ENCODE assay signal across 10 cellular contexts in the genomic region with DNA sequence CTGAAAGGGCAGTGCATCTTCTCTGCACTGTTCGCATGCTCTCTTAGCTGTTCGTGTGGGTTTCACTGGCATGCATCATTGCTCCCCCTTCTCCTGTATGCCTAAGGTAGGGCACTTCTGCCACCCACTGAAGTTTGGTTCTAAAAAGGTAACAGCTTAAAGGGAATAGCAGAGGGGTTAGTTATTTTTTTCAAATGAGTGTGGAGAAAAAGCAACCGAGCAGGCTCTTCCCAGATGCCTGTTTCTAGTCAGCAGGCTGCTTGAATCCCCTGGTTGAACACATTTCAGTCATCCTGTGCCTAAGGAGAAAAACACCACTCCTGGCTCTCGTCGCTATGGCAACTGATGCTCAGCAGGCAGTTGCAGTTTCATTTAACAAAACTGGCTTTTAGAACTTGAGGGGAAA.
DNase-seq lines count a peak whose midpoint lies in the region; ATAC-seq, FAIRE-seq and TF ChIP-seq lines count a peak whose summit lies in the region.
"Had no signal": no experiment of that assay in that cellular context is flagged by ENCODE, and none has a peak within 500 bp of the region (broad histone marks: within the 10 kb centered on the region; RNA-seq: fewer than 3 reads in every experiment).

No MANE protein-coding gene starts in this region.

- POLR2A ChIA-PET in HepG2 (lab: Yijun Ruan, JAX) = no interaction called here

- H3K9me3 Mint-ChIP-seq in activated naive CD8-positive, alpha-beta T cell treated with anti-CD3 and anti-CD28 coated beads for 36 hours = peaks cover 14% of the 10 kb centered on the region

- no peaks in the 10 kb centered on the region for H3K79me2 ChIP-seq in HepG2 (ENCODE audit: insufficient read depth, low read length)

- CTCF ChIA-PET in HepG2 (lab: Yijun Ruan, JAX; ENCODE audit: low intra/inter-chr PET ratio, low total read pairs) = no interaction called here

- in situ Hi-C loops in brain microvascular endothelial cell (cut with HindIII; ENCODE audit: low pct_ligation_motif_present, low sequenced_read_pairs) = no loop called here
- in situ Hi-C loops in HepG2 (cut with HindIII; ENCODE audit: extremely low pct_ligation_motif_present, low pct_unique_long_range_greater_than_20kb) = no loop called here

- H3K4me3 Mint-ChIP-seq in activated naive CD8-positive, alpha-beta T cell treated with anti-CD3 and anti-CD28 coated beads for 36 hours = no peak overlapping the region
- H3K4me3 Mint-ChIP-seq: CD4-positive, CD25-positive, alpha-beta regulatory T cell; stimulated activated effector memory CD8-positive, alpha-beta T cell treated with anti-CD3 and anti-CD28 coated beads, Interleukin-12 subunit alpha, Interleukin-12 subunit beta, amount 100 ng/mL, for 72 hours had no signal

- peaks cover 18% of the 10 kb centered on the region; the same call in 1 of the 2 replicates for H3K9me3 ChIP-seq in HepG2 (ENCODE audit: low read length)

- H3K27ac ChIP-seq in brain microvascular endothelial cell (no peak overlapping the region), HepG2 (ENCODE audit: extremely low read length, insufficient read depth, low read length) (no peak overlapping the region)

- no peak overlapping the region for H3K4me2 ChIP-seq in HepG2 (ENCODE audit: low read depth, low read length)

- FAIRE-seq in HepG2 (lab: Jason Lieb, UNC) = no peak

- no peak for TF ChIP-seq POLR2A in HepG2 (IDR thresholded peaks at IDR 0.05; ENCODE audit: insufficient read depth in 1 of 2, low read depth in 2 of 2, low read length in 2 of 2)

- no peaks in the 10 kb centered on the region for H3K4me1 ChIP-seq in HepG2 (ENCODE audit: insufficient read depth, low read length)

- no peaks in the 10 kb centered on the region for H4K20me1 ChIP-seq in HepG2 (ENCODE audit: insufficient read depth, low read length)

- peaks cover 5% of the 10 kb centered on the region for H3K4me1 Mint-ChIP-seq in activated naive CD8-positive, alpha-beta T cell treated with anti-CD3 and anti-CD28 coated beads for 36 hours
- H3K4me1 Mint-ChIP-seq: stimulated activated effector memory CD8-positive, alpha-beta T cell treated with anti-CD3 and anti-CD28 coated beads, Interleukin-12 subunit alpha, Interleukin-12 subunit beta, amount 100 ng/mL, for 72 hours had no signal

- no peak for TF ChIP-seq RAD21 in HepG2 (CRISPR knock-in tag; IDR thresholded peaks at IDR 0.05)

- H3K36me3 ChIP-seq in brain microvascular endothelial cell (replicated peaks) = no peaks in the 10 kb centered on the region
- H3K36me3 ChIP-seq in HepG2 (replicated peaks in 1 of 2; ENCODE audit: control insufficient read depth in 1 of 2, insufficient read depth in 2 of 2, low read length in 2 of 2) = no peaks in the 10 kb centered on the region

- TF ChIP-seq EP300 in HepG2 (IDR thresholded peaks at IDR 0.05; ENCODE audit: low read depth in 2 of 2, low read length in 2 of 2) (no peak), HepG2 (CRISPR knock-in tag; IDR thresholded peaks at IDR 0.05; ENCODE audit: borderline replicate concordance) (no peak)

- no peak for TF ChIP-seq CTCF in brain microvascular endothelial cell (IDR thresholded peaks at IDR 0.05; ENCODE audit: low read depth, low read length, missing control alignments)
- no peak for TF ChIP-seq CTCF in HepG2 (CRISPR knock-in tag; IDR thresholded peaks at IDR 0.05)

- no peak overlapping the region for H3K27ac Mint-ChIP-seq in activated naive CD8-positive, alpha-beta T cell treated with anti-CD3 and anti-CD28 coated beads for 36 hours
- H3K27ac Mint-ChIP-seq: stimulated activated effector memory CD8-positive, alpha-beta T cell treated with anti-CD3 and anti-CD28 coated beads, Interleukin-12 subunit alpha, Interleukin-12 subunit beta, amount 100 ng/mL, for 72 hours had no signal

- H2AFZ ChIP-seq in HepG2 (ENCODE audit: low read length) = no peak overlapping the region

- intact Hi-C loops in HepG2 (cut with micrococcal nuclease; ENCODE audit: unreplicated experiment) = no loop called here

- H3K27me3 ChIP-seq in brain microvascular endothelial cell (replicated peaks) = no peaks in the 10 kb centered on the region
- no peaks in the 10 kb centered on the region for H3K27me3 ChIP-seq in HepG2 (ENCODE audit: control insufficient read depth in 1 of 2, insufficient read depth in 2 of 2, low read length in 2 of 2)

- peak; percentile 44 for ATAC-seq in HG02763 (IDR thresholded peaks at IDR 0.05; ENCODE audit: unreplicated experiment)
- no peak; the same call in 2 of the 3 replicates for ATAC-seq in HepG2
- ATAC-seq: stimulated activated effector memory CD8-positive, alpha-beta T cell treated with anti-CD3 and anti-CD28 coated beads, Interleukin-12 subunit alpha, Interleukin-12 subunit beta, amount 100 ng/mL, for 72 hours had no signal

- H3K27me3 Mint-ChIP-seq in activated naive CD8-positive, alpha-beta T cell treated with anti-CD3 and anti-CD28 coated beads for 36 hours = no peaks in the 10 kb centered on the region
- H3K27me3 Mint-ChIP-seq: CD4-positive, CD25-positive, alpha-beta regulatory T cell had no signal

- peaks cover 24% of the 10 kb centered on the region for H3K36me3 Mint-ChIP-seq in activated naive CD8-positive, alpha-beta T cell treated with anti-CD3 and anti-CD28 coated beads for 36 hours

- H3K4me3 ChIP-seq in brain microvascular endothelial cell (ENCODE audit: low read depth, low read length) (no peak overlapping the region), HepG2 (replicated peaks in 1 of 3; ENCODE audit: insufficient read depth in 1 of 3, low read depth in 2 of 3, low read length in 3 of 3) (no peak overlapping the region)

- BruUV-seq in HepG2 (replicated peaks; lab: Mats Ljungman, UMichigan) = no TSS peak

- 93% methylated on average over 5 of the region's 5 CpGs for WGBS in HepG2 (ENCODE audit: low lambda C conversion rate)

- peak; percentile 7 for DNase-seq in stimulated activated CD4-positive, alpha-beta T cell treated with anti-CD3 and anti-CD28 coated beads, Interleukin-15, amount 100 ng/mL, for 24 hours
- DNase-seq in stimulated activated CD4-positive, alpha-beta T cell treated with anti-CD3 and anti-CD28 coated beads, Interleukin-4, amount 100 ng/mL, for 1 hour = no peak
- peak; percentile 7 for DNase-seq in activated naive CD8-positive, alpha-beta T cell treated with anti-CD3 and anti-CD28 coated beads for 36 hours
- no peak for DNase-seq in SHP77 treated with DMSO at 0.1 percent for 48 hours (lab: John Stamatoyannopoulos, UW)
- DNase-seq in brain microvascular endothelial cell = no peak
- no peak for DNase-seq in HepG2 (ENCODE audit: low spot score)
- DNase-seq in NCI-H510A treated with DMSO at 0.1 percent for 48 hours (lab: John Stamatoyannopoulos, UW) = no peak

- no peak overlapping the region for H3K9ac ChIP-seq in HepG2 (ENCODE audit: insufficient read depth, low read depth, low read length)

TF ChIP-seq in HepG2, 621 proteins besides CTCF, POLR2A, EP300 and RAD21 (continues in another document):
- TF ChIP-seq KDM3A (CRISPR knock-in tag; IDR thresholded peaks at IDR 0.05; ENCODE audit: low read depth) (no peak), NBN (conservative IDR thresholded peaks at IDR 0.05) (no peak), SIN3B (IDR thresholded peaks at IDR 0.05; ENCODE audit: low read length) (no peak), ZNF232 (CRISPR knock-in tag; IDR thresholded peaks at IDR 0.05; ENCODE audit: borderline replicate concordance) (no peak), ARNT (IDR thresholded peaks at IDR 0.05) (no peak), SP4 (CRISPR knock-in tag; IDR thresholded peaks at IDR 0.05) (no peak), ZNF207 (IDR thresholded peaks at IDR 0.05; ENCODE audit: borderline replicate concordance) (no peak), ZFP62 (CRISPR knock-in tag; IDR thresholded peaks at IDR 0.05) (no peak), AHR (CRISPR knock-in tag; IDR thresholded peaks at IDR 0.05) (no peak), ZNF281 (CRISPR knock-in tag; IDR thresholded peaks at IDR 0.05; ENCODE audit: borderline replicate concordance) (no peak), ZNF629 (CRISPR knock-in tag; conservative IDR thresholded peaks at IDR 0.05) (no peak), HNRNPUL1 (IDR thresholded peaks at IDR 0.05; ENCODE audit: low read depth, low read length) (no peak), SKI (IDR thresholded peaks at IDR 0.05; ENCODE audit: partially characterized antibody) (no peak), SATB2 (CRISPR knock-in tag; IDR thresholded peaks at IDR 0.05) (no peak)
- TF ChIP-seq, protein P1, sequence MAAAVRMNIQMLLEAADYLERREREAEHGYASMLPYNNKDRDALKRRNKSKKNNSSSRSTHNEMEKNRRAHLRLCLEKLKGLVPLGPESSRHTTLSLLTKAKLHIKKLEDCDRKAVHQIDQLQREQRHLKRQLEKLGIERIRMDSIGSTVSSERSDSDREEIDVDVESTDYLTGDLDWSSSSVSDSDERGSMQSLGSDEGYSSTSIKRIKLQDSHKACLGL (CRISPR knock-in tag; IDR thresholded peaks at IDR 0.05) = no peak

Comparison
In these comparisons a context has a peak if more than half of its experiments do, and no peak if none do; other contexts are left out.
1. DNase-seq: peak in stimulated activated CD4-positive, alpha-beta T cell treated with anti-CD3 and anti-CD28 coated beads, Interleukin-15, amount 100 ng/mL, for 24 hours (single experiment) and activated naive CD8-positive, alpha-beta T cell treated with anti-CD3 and anti-CD28 coated beads for 36 hours (single experiment); none in stimulated activated CD4-positive, alpha-beta T cell treated with anti-CD3 and anti-CD28 coated beads, Interleukin-4, amount 100 ng/mL, for 1 hour (single experiment), SHP77 treated with DMSO at 0.1 percent for 48 hours (single experiment), brain microvascular endothelial cell (single experiment), HepG2 (single experiment) and NCI-H510A treated with DMSO at 0.1 percent for 48 hours (single experiment).